ENCODE assay signal across 2 cellular contexts in the genomic region with DNA sequence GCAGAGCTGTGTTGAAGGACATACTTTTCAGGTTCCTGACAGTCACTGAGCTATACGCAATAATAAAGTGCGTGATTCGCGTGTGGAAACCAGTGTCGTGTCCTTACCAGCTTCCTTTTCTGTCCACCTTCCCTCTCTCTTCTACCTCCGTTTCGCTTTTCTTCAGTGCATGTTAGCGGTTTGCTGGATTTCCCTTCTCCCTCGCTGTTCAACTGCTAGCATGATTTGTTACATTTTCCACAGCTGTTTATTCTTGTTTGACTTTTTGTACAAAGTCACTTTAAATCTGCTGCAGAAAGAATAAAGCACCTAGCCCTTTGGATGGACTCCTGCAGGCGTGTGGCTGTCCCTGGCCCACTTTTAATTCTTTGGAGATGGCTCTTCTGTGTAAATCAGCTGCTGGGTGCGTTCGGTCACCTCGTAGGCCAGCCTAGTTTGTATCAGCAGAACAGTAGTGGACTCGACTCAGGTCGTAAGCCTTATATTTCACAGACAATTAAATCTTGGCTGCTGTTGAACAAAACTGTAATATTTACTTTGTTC.
TF ChIP-seq lines count a peak whose summit lies in the region.

No MANE protein-coding gene starts in this region.

TF ChIP-seq in liver, 16 proteins besides CTCF, POLR2A, EP300 and RAD21 (continued from another document):
- TF ChIP-seq, protein P1, sequence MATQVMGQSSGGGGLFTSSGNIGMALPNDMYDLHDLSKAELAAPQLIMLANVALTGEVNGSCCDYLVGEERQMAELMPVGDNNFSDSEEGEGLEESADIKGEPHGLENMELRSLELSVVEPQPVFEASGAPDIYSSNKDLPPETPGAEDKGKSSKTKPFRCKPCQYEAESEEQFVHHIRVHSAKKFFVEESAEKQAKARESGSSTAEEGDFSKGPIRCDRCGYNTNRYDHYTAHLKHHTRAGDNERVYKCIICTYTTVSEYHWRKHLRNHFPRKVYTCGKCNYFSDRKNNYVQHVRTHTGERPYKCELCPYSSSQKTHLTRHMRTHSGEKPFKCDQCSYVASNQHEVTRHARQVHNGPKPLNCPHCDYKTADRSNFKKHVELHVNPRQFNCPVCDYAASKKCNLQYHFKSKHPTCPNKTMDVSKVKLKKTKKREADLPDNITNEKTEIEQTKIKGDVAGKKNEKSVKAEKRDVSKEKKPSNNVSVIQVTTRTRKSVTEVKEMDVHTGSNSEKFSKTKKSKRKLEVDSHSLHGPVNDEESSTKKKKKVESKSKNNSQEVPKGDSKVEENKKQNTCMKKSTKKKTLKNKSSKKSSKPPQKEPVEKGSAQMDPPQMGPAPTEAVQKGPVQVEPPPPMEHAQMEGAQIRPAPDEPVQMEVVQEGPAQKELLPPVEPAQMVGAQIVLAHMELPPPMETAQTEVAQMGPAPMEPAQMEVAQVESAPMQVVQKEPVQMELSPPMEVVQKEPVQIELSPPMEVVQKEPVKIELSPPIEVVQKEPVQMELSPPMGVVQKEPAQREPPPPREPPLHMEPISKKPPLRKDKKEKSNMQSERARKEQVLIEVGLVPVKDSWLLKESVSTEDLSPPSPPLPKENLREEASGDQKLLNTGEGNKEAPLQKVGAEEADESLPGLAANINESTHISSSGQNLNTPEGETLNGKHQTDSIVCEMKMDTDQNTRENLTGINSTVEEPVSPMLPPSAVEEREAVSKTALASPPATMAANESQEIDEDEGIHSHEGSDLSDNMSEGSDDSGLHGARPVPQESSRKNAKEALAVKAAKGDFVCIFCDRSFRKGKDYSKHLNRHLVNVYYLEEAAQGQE (IDR thresholded peaks at IDR 0.05), result no peak

TF ChIP-seq in HepG2, 621 proteins besides CTCF, POLR2A, EP300 and RAD21:
- TF ChIP-seq, protein P2, sequence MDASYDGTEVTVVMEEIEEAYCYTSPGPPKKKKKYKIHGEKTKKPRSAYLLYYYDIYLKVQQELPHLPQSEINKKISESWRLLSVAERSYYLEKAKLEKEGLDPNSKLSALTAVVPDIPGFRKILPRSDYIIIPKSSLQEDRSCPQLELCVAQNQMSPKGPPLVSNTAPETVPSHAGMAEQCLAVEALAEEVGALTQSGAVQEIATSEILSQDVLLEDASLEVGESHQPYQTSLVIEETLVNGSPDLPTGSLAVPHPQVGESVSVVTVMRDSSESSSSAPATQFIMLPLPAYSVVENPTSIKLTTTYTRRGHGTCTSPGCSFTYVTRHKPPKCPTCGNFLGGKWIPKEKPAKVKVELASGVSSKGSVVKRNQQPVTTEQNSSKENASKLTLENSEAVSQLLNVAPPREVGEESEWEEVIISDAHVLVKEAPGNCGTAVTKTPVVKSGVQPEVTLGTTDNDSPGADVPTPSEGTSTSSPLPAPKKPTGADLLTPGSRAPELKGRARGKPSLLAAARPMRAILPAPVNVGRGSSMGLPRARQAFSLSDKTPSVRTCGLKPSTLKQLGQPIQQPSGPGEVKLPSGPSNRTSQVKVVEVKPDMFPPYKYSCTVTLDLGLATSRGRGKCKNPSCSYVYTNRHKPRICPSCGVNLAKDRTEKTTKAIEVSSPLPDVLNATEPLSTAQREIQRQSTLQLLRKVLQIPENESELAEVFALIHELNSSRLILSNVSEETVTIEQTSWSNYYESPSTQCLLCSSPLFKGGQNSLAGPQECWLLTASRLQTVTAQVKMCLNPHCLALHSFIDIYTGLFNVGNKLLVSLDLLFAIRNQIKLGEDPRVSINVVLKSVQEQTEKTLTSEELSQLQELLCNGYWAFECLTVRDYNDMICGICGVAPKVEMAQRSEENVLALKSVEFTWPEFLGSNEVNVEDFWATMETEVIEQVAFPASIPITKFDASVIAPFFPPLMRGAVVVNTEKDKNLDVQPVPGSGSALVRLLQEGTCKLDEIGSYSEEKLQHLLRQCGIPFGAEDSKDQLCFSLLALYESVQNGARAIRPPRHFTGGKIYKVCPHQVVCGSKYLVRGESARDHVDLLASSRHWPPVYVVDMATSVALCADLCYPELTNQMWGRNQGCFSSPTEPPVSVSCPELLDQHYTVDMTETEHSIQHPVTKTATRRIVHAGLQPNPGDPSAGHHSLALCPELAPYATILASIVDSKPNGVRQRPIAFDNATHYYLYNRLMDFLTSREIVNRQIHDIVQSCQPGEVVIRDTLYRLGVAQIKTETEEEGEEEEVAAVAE (CRISPR knock-in tag; IDR thresholded peaks at IDR 0.05; ENCODE audit: borderline replicate concordance), result no peak
- no peak for TF ChIP-seq ZNF570 (CRISPR knock-in tag; IDR thresholded peaks at IDR 0.05; ENCODE audit: borderline replicate concordance)
- TF ChIP-seq, protein P3, sequence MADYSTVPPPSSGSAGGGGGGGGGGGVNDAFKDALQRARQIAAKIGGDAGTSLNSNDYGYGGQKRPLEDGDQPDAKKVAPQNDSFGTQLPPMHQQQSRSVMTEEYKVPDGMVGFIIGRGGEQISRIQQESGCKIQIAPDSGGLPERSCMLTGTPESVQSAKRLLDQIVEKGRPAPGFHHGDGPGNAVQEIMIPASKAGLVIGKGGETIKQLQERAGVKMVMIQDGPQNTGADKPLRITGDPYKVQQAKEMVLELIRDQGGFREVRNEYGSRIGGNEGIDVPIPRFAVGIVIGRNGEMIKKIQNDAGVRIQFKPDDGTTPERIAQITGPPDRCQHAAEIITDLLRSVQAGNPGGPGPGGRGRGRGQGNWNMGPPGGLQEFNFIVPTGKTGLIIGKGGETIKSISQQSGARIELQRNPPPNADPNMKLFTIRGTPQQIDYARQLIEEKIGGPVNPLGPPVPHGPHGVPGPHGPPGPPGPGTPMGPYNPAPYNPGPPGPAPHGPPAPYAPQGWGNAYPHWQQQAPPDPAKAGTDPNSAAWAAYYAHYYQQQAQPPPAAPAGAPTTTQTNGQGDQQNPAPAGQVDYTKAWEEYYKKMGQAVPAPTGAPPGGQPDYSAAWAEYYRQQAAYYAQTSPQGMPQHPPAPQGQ (CRISPR knock-in tag; IDR thresholded peaks at IDR 0.05; ENCODE audit: borderline replicate concordance), result no peak
